In the genomic region with DNA sequence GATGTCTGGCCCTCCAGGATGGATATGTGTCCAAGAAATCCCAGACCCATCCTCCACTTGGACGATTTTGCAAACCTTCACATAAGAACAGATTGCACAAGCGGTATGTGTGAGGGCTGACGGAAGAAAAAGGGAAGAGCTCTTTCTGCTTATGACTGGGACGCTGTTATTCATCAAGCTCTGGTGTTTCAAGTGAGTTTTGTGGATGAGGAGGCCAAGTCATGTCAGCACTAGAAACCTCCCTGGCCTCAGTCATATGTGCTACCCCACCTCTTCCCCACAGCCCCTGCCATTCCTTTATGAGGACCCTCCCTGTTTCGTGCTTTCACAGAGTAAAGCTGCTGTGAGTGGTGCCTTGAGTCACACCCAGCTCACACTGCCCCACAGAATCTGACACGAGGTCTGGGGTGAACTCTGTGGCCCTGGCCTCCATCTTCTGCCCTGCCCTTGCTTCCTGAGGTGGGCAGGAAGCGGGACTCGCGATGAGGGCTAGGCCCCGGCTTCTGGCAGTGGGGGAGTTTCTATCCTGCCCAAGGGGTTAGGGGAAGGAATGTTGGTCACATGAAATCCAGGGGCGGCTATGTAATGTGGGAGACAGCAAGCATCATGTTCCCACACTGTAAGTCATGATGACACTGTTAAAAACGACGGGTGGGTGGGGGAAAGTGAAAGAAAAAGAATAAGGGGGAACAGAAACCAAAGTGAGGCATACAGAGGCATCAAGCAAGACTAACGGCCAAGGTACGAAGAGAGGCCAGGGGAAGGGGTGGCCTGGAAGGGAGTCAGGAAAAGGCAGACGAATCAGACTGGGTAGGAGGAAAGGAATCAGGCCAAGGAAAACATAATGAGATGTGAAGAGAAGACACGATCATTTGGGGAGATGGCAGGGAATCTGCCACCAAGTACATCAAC, we compare ENCODE assay signal across 8 cellular contexts.
DNase-seq lines count a peak whose midpoint lies in the region; ATAC-seq, FAIRE-seq and TF ChIP-seq lines count a peak whose summit lies in the region.

No MANE protein-coding gene starts in this region.

- CTCF ChIA-PET in activated CD8-positive, alpha-beta T cell treated with anti-CD3 and anti-CD28 coated beads, Interleukin-2, amount 10 ng/mL, durations not matched to agents 7 days and 5 days (lab: Charles Lee) = interaction anchor here (0.7 to 4.8 kb wide), 22 partner anchors 9 to 74 kb away, joined by 3 to 37 read pairs (median 5); no protein-coding TSS in a partner anchor

- H3K4me1 Mint-ChIP-seq in activated CD8-positive, alpha-beta T cell treated with anti-CD3 and anti-CD28 coated beads, Interleukin-2, amount 10 ng/mL, durations not matched to agents 7 days and 5 days (ENCODE audit: low read depth) = peaks cover 62% of the 10 kb centered on the region

- peak overlapping the region; percentile 34 for H3K4me3 Mint-ChIP-seq in activated CD8-positive, alpha-beta T cell treated with anti-CD3 and anti-CD28 coated beads, Interleukin-2, amount 10 ng/mL, durations not matched to agents 7 days and 5 days

- TF ChIP-seq CTCF in AG09309 (IDR thresholded peaks at IDR 0.05; ENCODE audit: control insufficient read depth, insufficient read depth, low read depth, low read length, missing control alignments) = no peak
- no peak for TF ChIP-seq CTCF in fibroblast of pulmonary artery (IDR thresholded peaks at IDR 0.05; ENCODE audit: low read length, missing control alignments)

- FAIRE-seq in GM19239 (lab: Jason Lieb, UNC) = peak; percentile 100

- peak; percentile 87 for DNase-seq in AG09309 (ENCODE audit: low read depth)
- DNase-seq in GM19239 (ENCODE audit: insufficient read length, low spot score) = no peak
- DNase-seq in activated CD8-positive, alpha-beta T cell treated with anti-CD3 and anti-CD28 coated beads, Interleukin-2, amount 10 ng/mL, durations not matched to agents 7 days and 5 days = peak; percentile 63
- DNase-seq in fibroblast of pulmonary artery (ENCODE audit: low read depth) = peak; percentile 90
- peak; percentile 20 for DNase-seq in smooth muscle cell of the brain vasculature (ENCODE audit: low read depth, low spot score)
- no peak for DNase-seq in NCI-H146 treated with DMSO at 0.1 percent for 48 hours (lab: John Stamatoyannopoulos, UW; ENCODE audit: unreplicated experiment)
- no peak for DNase-seq in HuH-7 (ENCODE audit: low spot score)

- ATAC-seq in HG03432 (IDR thresholded peaks at IDR 0.05; ENCODE audit: unreplicated experiment) = peak; percentile 50
- ATAC-seq in activated CD8-positive, alpha-beta T cell treated with anti-CD3 and anti-CD28 coated beads, Interleukin-2, amount 10 ng/mL, durations not matched to agents 7 days and 5 days = peak; percentile 66

- no peaks in the 10 kb centered on the region for H3K9me3 Mint-ChIP-seq in activated CD8-positive, alpha-beta T cell treated with anti-CD3 and anti-CD28 coated beads, Interleukin-2, amount 10 ng/mL, durations not matched to agents 7 days and 5 days (ENCODE audit: insufficient read depth)

- peaks cover 8% of the 10 kb centered on the region for H3K36me3 Mint-ChIP-seq in activated CD8-positive, alpha-beta T cell treated with anti-CD3 and anti-CD28 coated beads, Interleukin-2, amount 10 ng/mL, durations not matched to agents 7 days and 5 days (ENCODE audit: low read depth)

- H3K27ac Mint-ChIP-seq in activated CD8-positive, alpha-beta T cell treated with anti-CD3 and anti-CD28 coated beads, Interleukin-2, amount 10 ng/mL, durations not matched to agents 7 days and 5 days = peak overlapping the region; percentile 93

- H3K27me3 Mint-ChIP-seq in activated CD8-positive, alpha-beta T cell treated with anti-CD3 and anti-CD28 coated beads, Interleukin-2, amount 10 ng/mL, durations not matched to agents 7 days and 5 days (ENCODE audit: low read depth) = no peaks in the 10 kb centered on the region

- POLR2A ChIA-PET in activated CD8-positive, alpha-beta T cell treated with anti-CD3 and anti-CD28 coated beads, Interleukin-2, amount 10 ng/mL, durations not matched to agents 7 days and 5 days (lab: Charles Lee) = interaction anchor here (0.8 to 2.7 kb wide), 13 partner anchors 9 to 65 kb away, joined by 3 to 37 read pairs (median 6); no protein-coding TSS in a partner anchor

- no peak overlapping the region for H3K4me3 ChIP-seq in AG09309 (ENCODE audit: control insufficient read depth, low read depth, low read length)
- H3K4me3 ChIP-seq in fibroblast of pulmonary artery (replicated peaks; ENCODE audit: low read depth, low read length) = peak overlapping the region; percentile 17

Comparison
In these comparisons a context has a peak if more than half of its experiments do, and no peak if none do; other contexts are left out.
1. DNase-seq: peak in AG09309 (single experiment), activated CD8-positive, alpha-beta T cell treated with anti-CD3 and anti-CD28 coated beads, Interleukin-2, amount 10 ng/mL, durations not matched to agents 7 days and 5 days (single experiment), fibroblast of pulmonary artery (single experiment) and smooth muscle cell of the brain vasculature (single experiment); none in GM19239 (single experiment), NCI-H146 treated with DMSO at 0.1 percent for 48 hours (single experiment) and HuH-7 (single experiment).